1 cellular context compared by ENCODE assay signal in the genomic region with DNA sequence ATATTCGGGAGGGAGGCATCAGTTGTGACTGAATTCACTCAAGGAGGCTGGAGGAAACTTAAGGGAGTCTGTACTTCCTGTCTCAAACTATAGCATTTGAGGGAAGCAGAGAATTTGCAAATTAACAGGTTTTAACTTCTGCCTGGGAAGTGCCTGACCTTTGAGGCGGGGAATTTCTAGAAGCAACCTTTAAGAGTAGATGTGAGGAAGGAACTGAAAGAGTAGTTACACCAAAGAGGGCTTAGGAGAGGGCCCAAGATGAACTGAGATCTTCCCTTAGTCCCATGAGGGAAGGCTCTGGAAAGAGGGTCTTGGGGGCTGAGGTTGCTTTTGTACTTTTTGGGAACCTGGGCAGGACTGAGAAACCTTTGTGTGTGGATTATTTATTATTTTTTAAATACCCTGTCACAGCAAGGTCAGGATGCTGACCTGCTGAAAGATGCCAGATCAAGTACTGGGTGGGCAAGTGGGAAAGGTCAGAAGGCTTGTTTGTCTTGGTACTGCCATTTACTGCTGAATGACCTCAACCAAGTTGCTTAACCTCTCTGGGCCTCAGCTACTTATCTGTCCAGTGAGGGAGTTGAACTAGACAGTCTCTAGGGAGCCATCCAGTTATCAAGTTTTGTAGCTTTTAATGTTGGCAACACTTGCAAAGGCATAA.
TF ChIP-seq lines count a peak whose summit lies in the region.

No MANE protein-coding gene starts in this region.

TF ChIP-seq in SK-N-SH, 30 proteins besides CTCF, POLR2A, EP300 and RAD21:
- no peak for TF ChIP-seq ZBTB33 (IDR thresholded peaks at IDR 0.05; ENCODE audit: borderline replicate concordance, low read depth)
- TF ChIP-seq MEF2A (IDR thresholded peaks at IDR 0.05; ENCODE audit: borderline replicate concordance, low read depth) = no peak
- TF ChIP-seq USF2 (IDR thresholded peaks at IDR 0.05; ENCODE audit: borderline replicate concordance, low read depth, low read length) = no peak
- TF ChIP-seq MXI1 (IDR thresholded peaks at IDR 0.05; ENCODE audit: low read depth, low read length) = no peak
- no peak for TF ChIP-seq RFX5 (IDR thresholded peaks at IDR 0.05; ENCODE audit: low read length)
- no peak for TF ChIP-seq ELF1 (IDR thresholded peaks at IDR 0.05)
